1 cellular context compared by ENCODE assay signal in genomic region chr4:48138936-48139335, GRCh38.
TF ChIP-seq lines count a peak whose summit lies in the region.

No MANE protein-coding gene starts in this region.

TF ChIP-seq in IMR-90, 13 proteins besides CTCF, POLR2A, EP300 and RAD21 (continued from another document):
- TF ChIP-seq NFE2L2 (IDR thresholded peaks at IDR 0.05; ENCODE audit: low read depth, low read length): no peak
- no peak for TF ChIP-seq CEBPB (IDR thresholded peaks at IDR 0.05; ENCODE audit: low read depth, low read length)
- TF ChIP-seq MAFK (IDR thresholded peaks at IDR 0.05; ENCODE audit: low read depth, low read length): no peak
